8 cellular contexts compared by ENCODE assay signal in genomic region chr4:104490770-104491395, GRCh38. TPM values are rescaled to one million over a fixed set of nuclear protein-coding genes. Genes with fewer than 3 reads are reported as not detected.
DNase-seq lines count a peak whose midpoint lies in the region; ATAC-seq, FAIRE-seq and TF ChIP-seq lines count a peak whose summit lies in the region.

No MANE protein-coding gene starts in this region.

- peaks cover 67% of the 10 kb centered on the region for H3K4me1 Mint-ChIP-seq in mesothelial cell of epicardium

- CTCF ChIA-PET in endothelial cell of umbilical vein (lab: Charles Lee) = no interaction called here

- no peaks in the 10 kb centered on the region for H3K79me2 ChIP-seq in endothelial cell of umbilical vein (ENCODE audit: control insufficient read depth, insufficient read depth, low read length)

- BruUV-seq in endothelial cell of umbilical vein (replicated peaks; lab: Mats Ljungman, UMichigan) = no TSS peak

- H3K9me3 Mint-ChIP-seq in mesothelial cell of epicardium = no peaks in the 10 kb centered on the region

- H3K36me3 Mint-ChIP-seq in mesothelial cell of epicardium = no peaks in the 10 kb centered on the region

- H3K27me3 ChIP-seq in endothelial cell of umbilical vein (ENCODE audit: control insufficient read depth in 2 of 2, insufficient read depth in 2 of 2, low read length in 2 of 2) (peaks cover 9 to 34% of the 10 kb centered on the region in 2 experiments), stomach (peaks cover 0 to 31% (median 14%) of the 10 kb centered on the region in 3 donors)

- no peaks in the 10 kb centered on the region for H3K9me1 ChIP-seq in endothelial cell of umbilical vein (replicated peaks; ENCODE audit: control insufficient read depth, extremely low read depth, insufficient read depth, low read length)

- H4K20me1 ChIP-seq in endothelial cell of umbilical vein (replicated peaks; ENCODE audit: control insufficient read depth, extremely low read depth, insufficient read depth, low read length) = no peaks in the 10 kb centered on the region

- peak overlapping the region; percentile 16 for H3K9ac ChIP-seq in endothelial cell of umbilical vein (replicated peaks; ENCODE audit: extremely low read depth, insufficient read depth, low read length)

- peak overlapping the region; percentile 94 for H3K4me2 ChIP-seq in endothelial cell of umbilical vein (ENCODE audit: insufficient read depth, low read length)

- 0 to 1% (median 0%) methylated on average over 14 to 37 of the region's 40 CpGs for WGBS in stomach, 5 donors

- peak overlapping the region; percentile 32 to 62 (median 61) for H3K4me3 ChIP-seq in endothelial cell of umbilical vein (replicated peaks in 1 of 3; ENCODE audit: insufficient read depth in 1 of 3, low read depth in 1 of 3, low read length in 3 of 3)
- H3K4me3 ChIP-seq in stomach = peak overlapping the region; percentile 56 to 65 (median 62)

- H3K36me3 ChIP-seq in endothelial cell of umbilical vein (ENCODE audit: control insufficient read depth in 2 of 2, extremely low read depth in 1 of 2, insufficient read depth in 2 of 2, low read length in 2 of 2) = no peaks in the 10 kb centered on the region
- H3K36me3 ChIP-seq in stomach = no peaks in the 10 kb centered on the region

- no peak overlapping the region for H3K27ac ChIP-seq in endothelial cell of umbilical vein (ENCODE audit: insufficient read depth, low read depth, low read length)
- H3K27ac ChIP-seq in stomach = peak overlapping the region in 4 of 5 donors; percentile 38 to 76 (median 54)

- TF ChIP-seq CTCF in endothelial cell of umbilical vein (IDR thresholded peaks at IDR 0.05; ENCODE audit: extremely low read depth in 1 of 2, insufficient read depth in 1 of 2, low read depth in 1 of 2, low read length in 2 of 2) = no peak
- no peak for TF ChIP-seq CTCF in mesothelial cell of epicardium (IDR thresholded peaks at IDR 0.05; ENCODE audit: unreplicated experiment)
- TF ChIP-seq CTCF in stomach (IDR thresholded peaks at IDR 0.05) = no peak

- peak overlapping the region; percentile 88 for H3K4me3 Mint-ChIP-seq in mesothelial cell of epicardium

- POLR2A ChIA-PET in endothelial cell of umbilical vein (lab: Charles Lee) = no interaction called here

- no peaks in the 10 kb centered on the region for H3K9me3 ChIP-seq in endothelial cell of umbilical vein (replicated peaks; ENCODE audit: control insufficient read depth, insufficient read depth, low read length)
- no peaks in the 10 kb centered on the region for H3K9me3 ChIP-seq in stomach

- H3K4me1 ChIP-seq in endothelial cell of umbilical vein (ENCODE audit: control insufficient read depth, extremely low read depth, insufficient read depth, low read length) (peaks cover 11% of the 10 kb centered on the region), stomach (peaks cover 13 to 46% (median 36%) of the 10 kb centered on the region in 4 donors)

- TF ChIP-seq POLR2A in endothelial cell of umbilical vein (IDR thresholded peaks at IDR 0.05; ENCODE audit: low read depth, low read length) (no peak), stomach (IDR thresholded peaks at IDR 0.05) (no peak)

- DNase-seq in C1 segment of cervical spinal cord (lab: John Stamatoyannopoulos, UW) (peak in 12 of 14 donors; percentile 38 to 85 (median 69)), NCI-H748 (lab: John Stamatoyannopoulos, UW; ENCODE audit: unreplicated experiment) (peak; percentile 95), endothelial cell of umbilical vein (ENCODE audit: low read depth, low spot score) (peak; percentile 39), mesothelial cell of epicardium (ENCODE audit: low spot score in 2 of 2, unreplicated experiment in 2 of 2) (peak; percentile 74 to 91), stomach (peak; percentile 65)
- DNase-seq in activated CD8-positive, alpha-beta memory T cell treated with anti-CD3 and anti-CD28 coated beads for 24 hours = peak; percentile 74

- ATAC-seq in GM19438 (IDR thresholded peaks at IDR 0.05; ENCODE audit: low read depth, unreplicated experiment) = peak; percentile 34
- ATAC-seq in HG03460 (IDR thresholded peaks at IDR 0.05; ENCODE audit: unreplicated experiment) = peak; percentile 26

- FAIRE-seq in endothelial cell of umbilical vein (lab: Jason Lieb, UNC) = peak; percentile 76

- peaks cover 2% of the 10 kb centered on the region for H3K27me3 Mint-ChIP-seq in mesothelial cell of epicardium (ENCODE audit: low read depth)

- H3K27ac Mint-ChIP-seq in mesothelial cell of epicardium = peak overlapping the region; percentile 90

- TF ChIP-seq EP300 in stomach (IDR thresholded peaks at IDR 0.05) = no peak

- peak overlapping the region; percentile 88 for H2AFZ ChIP-seq in endothelial cell of umbilical vein (ENCODE audit: low read depth, low read length)

- intact Hi-C loops in endothelial cell of umbilical vein (cut with micrococcal nuclease) (no loop called here), stomach (cut with DNase I; ENCODE audit: low total_unique reads) (no loop called here)

- dilution Hi-C loops in endothelial cell of umbilical vein (cut with MboI; ENCODE audit: extremely low pct_ligation_motif_present, low sequenced_read_pairs) = no loop called here

TF ChIP-seq in endothelial cell of umbilical vein, 7 proteins besides CTCF, POLR2A, EP300 and RAD21:
- TF ChIP-seq GATA2 (IDR thresholded peaks at IDR 0.05; ENCODE audit: insufficient read depth, insufficient read length, low read depth, low read length) (no peak), FOS (IDR thresholded peaks at IDR 0.05; ENCODE audit: borderline replicate concordance, insufficient read depth, low read length) (no peak), MAX (IDR thresholded peaks at IDR 0.05; ENCODE audit: insufficient read depth, insufficient read length) (no peak), JUN (IDR thresholded peaks at IDR 0.05; ENCODE audit: borderline replicate concordance, insufficient read depth, insufficient read length, low read depth) (no peak), POLR2AphosphoS5 (IDR thresholded peaks at IDR 0.05; ENCODE audit: insufficient read depth, low read depth, low read length) (no peak), EZH2 (IDR thresholded peaks at IDR 0.05; ENCODE audit: borderline replicate concordance, low read depth, low read length, severe bottlenecking) (no peak), MYC (IDR thresholded peaks at IDR 0.05; ENCODE audit: low read depth, low read length) (no peak)

RNA-seq across cellular contexts. Expression of gene CXXC4, which starts 3.8 kb away (rescaled TPM):
- total RNA-seq in endothelial cell of umbilical vein (not detected in 2 replicates), mesothelial cell of epicardium (4.6 to 5.1 TPM (median 5.0 TPM) in 3 replicates), stomach (10 to 100 TPM in 1 of 5 donors, 1 to 10 TPM in 2, not detected in 2; 1.9 to 18.5 (median 4.2) TPM)
- polyA plus RNA-seq in endothelial cell of umbilical vein (not detected in 2 replicates), stomach (under 1 TPM; 0.10 to 0.92 (median 0.50) TPM)
- polyA plus RNA-seq in endothelial cell of umbilical vein (2011; cell fraction: cytosol; rRNA removed) = not detected in 2 replicates
- not detected in 2 replicates for polyA plus RNA-seq in endothelial cell of umbilical vein (2011; cell fraction: nucleus; rRNA removed)
- polyA plus RNA-seq in endothelial cell of umbilical vein (2012) = not detected in 2 replicates
- not detected in 2 replicates for polyA minus RNA-seq in endothelial cell of umbilical vein
- polyA minus RNA-seq in endothelial cell of umbilical vein (2011; cell fraction: cytosol; rRNA and poly(A)+ RNA removed) = not detected
- not detected in 2 replicates for polyA minus RNA-seq in endothelial cell of umbilical vein (2011; cell fraction: nucleus; rRNA and poly(A)+ RNA removed)

Comparison
In these comparisons a context has a peak if more than half of its experiments do, and no peak if none do; other contexts are left out.
1. DNase-seq: peak in every context shown above with its lines; median percentile 95 in NCI-H748; 82 in mesothelial cell of epicardium; 74 in activated CD8-positive, alpha-beta memory T cell treated with anti-CD3 and anti-CD28 coated beads for 24 hours; 69 in C1 segment of cervical spinal cord; 65 in stomach; 39 in endothelial cell of umbilical vein.